Comparison of ENCODE assay signal across 35 cellular contexts in the genomic region with DNA sequence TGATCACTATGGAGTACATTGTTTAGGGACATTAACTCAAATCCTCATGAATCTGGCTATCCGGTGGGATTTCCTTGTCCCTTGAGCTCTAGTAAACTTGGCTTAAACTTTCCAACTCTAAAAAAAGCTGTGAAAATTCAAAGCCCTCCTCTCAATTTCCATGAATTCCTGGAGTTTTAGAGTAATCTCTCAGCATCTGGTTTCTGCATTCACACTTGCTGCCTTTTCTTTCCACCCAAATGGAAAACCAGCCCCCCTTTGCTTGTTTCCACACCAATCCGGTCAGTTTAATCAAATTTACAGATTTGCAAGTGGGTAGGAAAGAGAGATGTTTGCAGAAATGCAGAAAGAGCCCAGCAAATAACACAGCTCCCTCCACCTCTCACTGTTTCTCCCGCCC.
"Had no signal": no experiment of that assay in that cellular context is flagged by ENCODE, and none has a peak within 500 bp of the region (broad histone marks: within the 10 kb centered on the region; RNA-seq: fewer than 3 reads in every experiment).

No MANE protein-coding gene starts in this region.

- DNase-seq: activated B cell treated with CpG ODN at 0.5 μM for 24 hours; activated CD4-positive, alpha-beta memory T cell treated with anti-CD3 and anti-CD28 coated beads for 36 hours; activated CD4-positive, alpha-beta T cell treated with anti-CD3 and anti-CD28 coated beads for 4 hours; activated CD4-positive, alpha-beta T cell treated with anti-CD3 and anti-CD28 coated beads, Interleukin-2, amount 10 ng/mL, durations not matched to agents 24 days and 14 days; activated CD4-positive, alpha-beta T cell treated with anti-CD3 and anti-CD28 coated beads, Interleukin-2, amount 50 U/mL, for 1 hour; activated CD4-positive, alpha-beta T cell treated with anti-CD3 and anti-CD28 coated beads, Interleukin-2, amount 50 U/mL, for 4 hours; activated CD4-positive, CD25-positive, alpha-beta regulatory T cell treated with anti-CD3 and anti-CD28 coated beads, Interleukin-2, amount 50 U/mL, for 72 hours; activated CD8-positive, alpha-beta memory T cell treated with anti-CD3 and anti-CD28 coated beads, Interleukin-2, amount 50 U/mL, for 4 hours; activated CD8-positive, alpha-beta T cell treated with anti-CD3 and anti-CD28 coated beads for 36 hours; activated effector memory CD4-positive, alpha-beta T cell treated with anti-CD3 and anti-CD28 coated beads, Interleukin-2, amount 50 U/mL, for 16 hours; activated gamma-delta T cell treated with Interleukin-2 at 50 U/mL for 16 hours; activated naive CD4-positive, alpha-beta T cell; activated naive CD4-positive, alpha-beta T cell treated with anti-CD3 and anti-CD28 coated beads for 36 hours; activated naive CD4-positive, alpha-beta T cell treated with anti-CD3 and anti-CD28 coated beads, Interleukin-2, amount 50 U/mL, for 16 hours; activated naive CD8-positive, alpha-beta T cell treated with anti-CD3 and anti-CD28 coated beads for 36 hours; activated T-cell treated with anti-CD3 and anti-CD28 coated beads for 4 hours; activated T-cell treated with anti-CD3 and anti-CD28 coated beads, Interleukin-2, amount 50 U/mL, for 1 hour; activated T-cell treated with anti-CD3 and anti-CD28 coated beads, Interleukin-2, amount 50 U/mL, for 4 hours; activated T-cell treated with anti-CD3 and anti-CD28 coated beads, Interleukin-2, amount 50 U/mL, for 72 hours; adrenal gland; amniotic stem cell; aorta; body of pancreas; brain microvascular endothelial cell; central memory CD4-positive, alpha-beta T cell; T-helper 1 cell; T-helper 2 cell; T-helper 9 cell had no signal

- H3K4me3 Mint-ChIP-seq: activated B cell treated with CpG ODN at 0.5 μM for 24 hours; activated CD4-positive, alpha-beta memory T cell treated with anti-CD3 and anti-CD28 coated beads for 36 hours; activated CD4-positive, alpha-beta T cell treated with anti-CD3 and anti-CD28 coated beads, Interleukin-2, amount 10 ng/mL, durations not matched to agents 24 days and 14 days; activated CD8-positive, alpha-beta T cell treated with anti-CD3 and anti-CD28 coated beads for 36 hours; activated naive CD4-positive, alpha-beta T cell treated with anti-CD3 and anti-CD28 coated beads for 36 hours; activated naive CD8-positive, alpha-beta T cell treated with anti-CD3 and anti-CD28 coated beads for 36 hours; activated T-cell treated with anti-CD3 and anti-CD28 coated beads, Interleukin-2, amount 50 U/mL, for 4 hours; activated T-cell treated with anti-CD3 and anti-CD28 coated beads, Interleukin-2, amount 50 U/mL, for 72 hours; activated T-helper 1 cell treated with anti-CD3 and anti-CD28 coated beads, Interleukin-12 subunit alpha, Interleukin-12 subunit beta, Interleukin-2, Interleukin-4 antibody, amounts not matched to agents 30 ng/mL and 10 ng/mL and 1 ng/mL, durations not matched to agents 14 hours and 24 hours and 36 hours; activated T-helper 17 cell treated with anti-CD3 and anti-CD28 coated beads, Interleukin-2, amount 50 U/mL, for 72 hours; T-helper 1 cell treated with Interleukin-12 subunit alpha and Interleukin-12 subunit beta and Interleukin-4 antibody, amounts not matched to agents 30 μg/mL and 1 μg/mL, for 36 hours; T-helper 2 cell treated with Interferon-gamma antibody and Interleukin-4, amounts not matched to agents 5 μg/mL and 100 μg/mL, for 36 hours had no signal

- H3K27ac Mint-ChIP-seq: activated B cell treated with CpG ODN at 0.5 μM for 24 hours; activated CD4-positive, alpha-beta memory T cell treated with anti-CD3 and anti-CD28 coated beads for 36 hours; activated CD4-positive, alpha-beta T cell treated with anti-CD3 and anti-CD28 coated beads, Interleukin-2, amount 10 ng/mL, durations not matched to agents 24 days and 14 days; activated CD8-positive, alpha-beta T cell treated with anti-CD3 and anti-CD28 coated beads for 36 hours; activated naive CD4-positive, alpha-beta T cell treated with anti-CD3 and anti-CD28 coated beads for 36 hours; activated naive CD4-positive, alpha-beta T cell treated with anti-CD3 and anti-CD28 coated beads, Interleukin-2, amount 50 U/mL, for 72 hours; activated naive CD8-positive, alpha-beta T cell treated with anti-CD3 and anti-CD28 coated beads for 36 hours; activated T-cell treated with anti-CD3 and anti-CD28 coated beads, Interleukin-2, amount 50 U/mL, for 72 hours; activated T-helper 1 cell treated with anti-CD3 and anti-CD28 coated beads, Interleukin-12 subunit alpha, Interleukin-12 subunit beta, Interleukin-2, Interleukin-4 antibody, amounts not matched to agents 30 ng/mL and 10 ng/mL and 1 ng/mL, durations not matched to agents 14 hours and 24 hours and 36 hours; activated T-helper 17 cell treated with anti-CD3 and anti-CD28 coated beads, Interleukin-2, amount 50 U/mL, for 72 hours; T-helper 1 cell treated with Interleukin-12 subunit alpha and Interleukin-12 subunit beta and Interleukin-4 antibody, amounts not matched to agents 30 μg/mL and 1 μg/mL, for 36 hours; T-helper 2 cell treated with Interferon-gamma antibody and Interleukin-4, amounts not matched to agents 5 μg/mL and 100 μg/mL, for 36 hours had no signal

- H3K9me3 ChIP-seq: adrenal gland, body of pancreas, breast epithelium had no signal

- H3K4me3 ChIP-seq: adrenal gland, body of pancreas, breast epithelium had no signal

- H3K4me1 ChIP-seq: adrenal gland, body of pancreas, breast epithelium had no signal

- H3K27me3 Mint-ChIP-seq: activated CD8-positive, alpha-beta T cell treated with anti-CD3 and anti-CD28 coated beads for 36 hours; activated T-helper 17 cell treated with anti-CD3 and anti-CD28 coated beads, Interleukin-2, amount 50 U/mL, for 72 hours had no signal

- H3K4me1 Mint-ChIP-seq: activated B cell treated with CpG ODN at 0.5 μM for 24 hours; activated CD4-positive, alpha-beta T cell treated with anti-CD3 and anti-CD28 coated beads, Interleukin-2, amount 10 ng/mL, durations not matched to agents 24 days and 14 days; activated naive CD8-positive, alpha-beta T cell treated with anti-CD3 and anti-CD28 coated beads for 36 hours; activated T-helper 17 cell treated with anti-CD3 and anti-CD28 coated beads, Interleukin-2, amount 50 U/mL, for 72 hours had no signal

- H3K36me3 Mint-ChIP-seq: activated naive CD8-positive, alpha-beta T cell treated with anti-CD3 and anti-CD28 coated beads for 36 hours had no signal

- H3K9me3 Mint-ChIP-seq: activated B cell treated with CpG ODN at 0.5 μM for 24 hours; activated CD4-positive, alpha-beta memory T cell treated with anti-CD3 and anti-CD28 coated beads for 36 hours; activated CD4-positive, alpha-beta T cell treated with anti-CD3 and anti-CD28 coated beads, Interleukin-2, amount 10 ng/mL, durations not matched to agents 24 days and 14 days; activated CD8-positive, alpha-beta T cell treated with anti-CD3 and anti-CD28 coated beads for 36 hours; activated T-cell treated with anti-CD3 and anti-CD28 coated beads, Interleukin-2, amount 50 U/mL, for 4 hours; activated T-helper 1 cell treated with anti-CD3 and anti-CD28 coated beads, Interleukin-12 subunit alpha, Interleukin-12 subunit beta, Interleukin-2, Interleukin-4 antibody, amounts not matched to agents 30 ng/mL and 10 ng/mL and 1 ng/mL, durations not matched to agents 14 hours and 24 hours and 36 hours; activated T-helper 17 cell treated with anti-CD3 and anti-CD28 coated beads, Interleukin-2, amount 50 U/mL, for 72 hours; T-helper 1 cell treated with Interleukin-12 subunit alpha and Interleukin-12 subunit beta and Interleukin-4 antibody, amounts not matched to agents 30 μg/mL and 1 μg/mL, for 36 hours; T-helper 2 cell treated with Interferon-gamma antibody and Interleukin-4, amounts not matched to agents 5 μg/mL and 100 μg/mL, for 36 hours had no signal

- H3K27me3 ChIP-seq: adrenal gland, body of pancreas, brain microvascular endothelial cell, breast epithelium had no signal

- H3K27ac ChIP-seq: adrenal gland, body of pancreas, brain microvascular endothelial cell, breast epithelium, VCaP had no signal

- H3K36me3 ChIP-seq: adrenal gland, brain microvascular endothelial cell, breast epithelium had no signal
